Comparison of ENCODE assay signal across 8 cellular contexts in genomic region chr6:14665827-14666724, GRCh38.
DNase-seq lines count a peak whose midpoint lies in the region; ATAC-seq and TF ChIP-seq lines count a peak whose summit lies in the region.

No MANE protein-coding gene starts in this region.

- no peak overlapping the region for H3K4me3 ChIP-seq in CD8-positive, alpha-beta T cell (ENCODE audit: low read depth, low read length)

- H3K27ac ChIP-seq in CD8-positive, alpha-beta T cell (ENCODE audit: low read depth, low read length): no peak overlapping the region

- H3K27me3 ChIP-seq in CD8-positive, alpha-beta T cell (ENCODE audit: insufficient read depth, low read length): no peaks in the 10 kb centered on the region

- peaks cover 24% of the 10 kb centered on the region for H3K4me1 ChIP-seq in CD8-positive, alpha-beta T cell (ENCODE audit: insufficient read depth, low read length)

- no peaks in the 10 kb centered on the region for H3K9me3 Mint-ChIP-seq in activated T-cell treated with anti-CD3 and anti-CD28 coated beads, Interleukin-2, amount 50 U/mL, for 24 hours
- H3K9me3 Mint-ChIP-seq in memory B cell: no peaks in the 10 kb centered on the region
- H3K9me3 Mint-ChIP-seq in CD8-positive, alpha-beta T cell: no peaks in the 10 kb centered on the region

- H3K36me3 Mint-ChIP-seq in activated T-cell treated with anti-CD3 and anti-CD28 coated beads, Interleukin-2, amount 50 U/mL, for 24 hours (ENCODE audit: low read depth): no peaks in the 10 kb centered on the region
- H3K36me3 Mint-ChIP-seq in memory B cell: no peaks in the 10 kb centered on the region
- H3K36me3 Mint-ChIP-seq in CD8-positive, alpha-beta T cell: no peaks in the 10 kb centered on the region

- no peaks in the 10 kb centered on the region for H3K36me3 ChIP-seq in CD8-positive, alpha-beta T cell (ENCODE audit: insufficient read depth, low read length)

- no peaks in the 10 kb centered on the region for H3K27me3 Mint-ChIP-seq in activated T-cell treated with anti-CD3 and anti-CD28 coated beads, Interleukin-2, amount 50 U/mL, for 24 hours
- H3K27me3 Mint-ChIP-seq in memory B cell: no peaks in the 10 kb centered on the region
- H3K27me3 Mint-ChIP-seq in CD8-positive, alpha-beta T cell (ENCODE audit: low read depth): no peaks in the 10 kb centered on the region

- DNase-seq in CD1c-positive myeloid dendritic cell (ENCODE audit: extremely low spot score) (peak; percentile 95), memory B cell (ENCODE audit: low spot score in 2 of 2) (no peak)
- no peak for DNase-seq in activated T-cell treated with anti-CD3 and anti-CD28 coated beads, Interleukin-2, amount 50 U/mL, for 24 hours
- no peak for DNase-seq in CD8-positive, alpha-beta T cell

- peak overlapping the region; percentile 47 for H3K27ac Mint-ChIP-seq in activated T-cell treated with anti-CD3 and anti-CD28 coated beads, Interleukin-2, amount 50 U/mL, for 24 hours
- H3K27ac Mint-ChIP-seq in memory B cell: peak overlapping the region; percentile 72
- no peak overlapping the region for H3K27ac Mint-ChIP-seq in CD8-positive, alpha-beta T cell

- POLR2A ChIA-PET in CD8-positive, alpha-beta T cell (lab: Charles Lee): interaction anchor here (0.6 to 0.8 kb wide), 2 partner anchors 12 to 166 kb away, joined by 3 to 4 read pairs; no protein-coding TSS in a partner anchor

- H3K4me1 Mint-ChIP-seq in activated T-cell treated with anti-CD3 and anti-CD28 coated beads, Interleukin-2, amount 50 U/mL, for 24 hours (ENCODE audit: low read depth): peaks cover 30% of the 10 kb centered on the region
- peaks cover 25% of the 10 kb centered on the region for H3K4me1 Mint-ChIP-seq in memory B cell
- H3K4me1 Mint-ChIP-seq in CD8-positive, alpha-beta T cell (ENCODE audit: low read depth): peaks cover 22% of the 10 kb centered on the region

- TF ChIP-seq CTCF in CD8-positive, alpha-beta T cell (IDR thresholded peaks at IDR 0.05): no peak

- no peak overlapping the region for H3K4me3 Mint-ChIP-seq in activated T-cell treated with anti-CD3 and anti-CD28 coated beads, Interleukin-2, amount 50 U/mL, for 24 hours
- H3K4me3 Mint-ChIP-seq in memory B cell: no peak overlapping the region
- no peak overlapping the region for H3K4me3 Mint-ChIP-seq in CD8-positive, alpha-beta T cell

- intact Hi-C loops in CD8-positive, alpha-beta T cell (cut with DNase I, micrococcal nuclease): loop anchor here in 1 of 2 experiments (2.0 kb wide), 1 partner anchor 455 kb away; no protein-coding TSS in a partner anchor

- H3K9me3 ChIP-seq in CD8-positive, alpha-beta T cell (ENCODE audit: low read length): no peaks in the 10 kb centered on the region

- ATAC-seq in HG02798 (IDR thresholded peaks at IDR 0.05; ENCODE audit: poor library complexity, unreplicated experiment) (peak; percentile 38), memory B cell (ENCODE audit: low read depth) (no peak), GM19467 (IDR thresholded peaks at IDR 0.05; ENCODE audit: unreplicated experiment) (no peak), HG02973 (IDR thresholded peaks at IDR 0.05; ENCODE audit: unreplicated experiment) (no peak), GM21447 (IDR thresholded peaks at IDR 0.05; ENCODE audit: unreplicated experiment) (no peak)
- no peak for ATAC-seq in CD8-positive, alpha-beta T cell

- CTCF ChIA-PET in CD8-positive, alpha-beta T cell (lab: Charles Lee): no interaction called here
